ENCODE assay signal across 32 cellular contexts in the genomic region with DNA sequence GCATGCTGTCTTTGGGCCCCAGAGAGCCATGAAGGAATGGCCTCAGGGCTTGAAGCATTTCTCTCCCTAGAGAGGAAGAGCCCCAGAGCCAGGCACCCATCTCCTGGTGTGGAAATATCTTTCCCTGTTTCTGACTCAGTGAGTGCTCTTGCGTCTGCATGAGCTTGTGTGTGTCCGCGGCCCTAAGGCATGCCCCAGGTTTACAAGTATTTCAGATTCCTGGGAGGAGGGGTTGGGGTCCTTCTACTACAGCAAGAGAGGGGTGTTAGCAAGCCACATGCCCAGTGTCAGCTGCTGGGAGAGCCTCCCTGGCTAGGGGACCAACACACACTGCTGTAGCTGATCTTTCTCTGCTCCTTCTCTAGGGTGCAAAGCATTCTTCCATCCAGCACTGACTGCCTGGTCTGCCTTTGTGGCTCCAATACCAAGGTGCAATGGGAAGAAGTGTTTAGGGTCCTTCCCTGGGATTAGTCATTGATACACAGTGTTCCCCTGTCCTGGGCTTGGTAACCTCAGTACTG. TPM values are rescaled to one million over a fixed set of nuclear protein-coding genes. Genes with fewer than 3 reads are reported as not detected.
"Had no signal": no experiment of that assay in that cellular context is flagged by ENCODE, and none has a peak within 500 bp of the region (broad histone marks: within the 10 kb centered on the region; RNA-seq: fewer than 3 reads in every experiment).

No MANE protein-coding gene starts in this region.

- H3K4me1 Mint-ChIP-seq: immature natural killer cell, memory B cell, natural killer cell had no signal

- H3K36me3 Mint-ChIP-seq: natural killer cell had no signal

- H3K27ac ChIP-seq: colonic mucosa, esophagus squamous epithelium, heart right ventricle, neutrophil, pancreas, stomach, thyroid gland had no signal

- H3K4me3 Mint-ChIP-seq: dendritic cell treated with granulocyte-macrophage colony-stimulating factor and Interleukin-4, amounts not matched to agents 40 ng/mL and 50 ng/mL, for 4 days; immature natural killer cell; memory B cell; natural killer cell had no signal

- H3K4me2 ChIP-seq: smooth muscle cell had no signal

- ATAC-seq: heart right ventricle, left ventricle myocardium superior, natural killer cell, pancreas, sciatic nerve had no signal

- H3K27ac Mint-ChIP-seq: dendritic cell treated with granulocyte-macrophage colony-stimulating factor and Interleukin-4, amounts not matched to agents 40 ng/mL and 50 ng/mL, for 4 days; immature natural killer cell; memory B cell; natural killer cell had no signal

- FAIRE-seq: endothelial cell of umbilical vein, pancreas had no signal

- H3K9me3 Mint-ChIP-seq: immature natural killer cell, memory B cell, natural killer cell had no signal

- DNase-seq: colonic mucosa; effector CD8-positive, alpha-beta T cell; esophagus squamous epithelium; foreskin melanocyte; glutamatergic neuron; heart right ventricle; hippocampal formation; immature natural killer cell; left ventricle myocardium superior; natural killer cell; pancreas; stimulated activated CD4-positive, alpha-beta T cell treated with anti-CD3 and anti-CD28 coated beads, Interleukin-12 subunit alpha, Interleukin-12 subunit beta, amount 100 ng/mL, for 4 hours; stimulated activated CD4-positive, alpha-beta T cell treated with anti-CD3 and anti-CD28 coated beads, Interleukin-1b, Interleukin-23, amount 100 ng/mL, for 48 hours; stimulated activated CD4-positive, alpha-beta T cell treated with anti-CD3 and anti-CD28 coated beads, Interleukin-4, amount 100 ng/mL, for 1 hour; stimulated activated CD8-positive, alpha-beta memory T cell treated with anti-CD3 and anti-CD28 coated beads, Interleukin-4, amount 100 ng/mL, for 48 hours; stimulated activated naive CD4-positive, alpha-beta T cell; stomach; thyroid gland; trophoblast cell had no signal

- H3K36me3 ChIP-seq: colonic mucosa, esophagus squamous epithelium, heart right ventricle, neutrophil, pancreas, stomach, thyroid gland had no signal

- H3K9me3 ChIP-seq: colonic mucosa, pancreas, thyroid gland had no signal

- H3K4me1 ChIP-seq: colonic mucosa, pancreas, stomach, thyroid gland had no signal

- H3K27me3 ChIP-seq: colonic mucosa, esophagus squamous epithelium, heart right ventricle, neutrophil, pancreas, stomach, thyroid gland had no signal

- H3K4me3 ChIP-seq: colonic mucosa, esophagus squamous epithelium, heart right ventricle, lung, pancreas, smooth muscle cell, stomach, thyroid gland had no signal

RNA-seq across cellular contexts. Expression of a gene that starts 3.3 kb away (rescaled TPM):
- total RNA-seq: chondrocyte had no signal

RNA-seq across cellular contexts. Expression of a gene that starts 19.9 kb away (rescaled TPM):
- total RNA-seq: chondrocyte, colonic mucosa, endothelial cell of umbilical vein, epithelial cell of proximal tubule, left ventricle myocardium superior, lung, mononuclear cell, omental fat pad, pancreas, stomach, subcutaneous adipose tissue, thyroid gland, urinary bladder had no signal
- polyA plus RNA-seq: endothelial cell of umbilical vein, immature natural killer cell, lung, pancreas had no signal
